9 cellular contexts compared by ENCODE assay signal in genomic region chr22:49962751-49963646, GRCh38. TPM values are rescaled to one million over a fixed set of nuclear protein-coding genes. Genes with fewer than 3 reads are reported as not detected.
DNase-seq lines count a peak whose midpoint lies in the region; FAIRE-seq and TF ChIP-seq lines count a peak whose summit lies in the region.
"Had no signal": no experiment of that assay in that cellular context is flagged by ENCODE, and none has a peak within 500 bp of the region (broad histone marks: within the 10 kb centered on the region; RNA-seq: fewer than 3 reads in every experiment).

No MANE protein-coding gene starts in this region.

- H3K36me3 Mint-ChIP-seq in activated CD4-positive, alpha-beta memory T cell treated with anti-CD3 and anti-CD28 coated beads for 36 hours: peaks cover 37% of the 10 kb centered on the region

- no peak for DNase-seq in activated CD4-positive, alpha-beta memory T cell treated with anti-CD3 and anti-CD28 coated beads for 36 hours
- DNase-seq in fibroblast of villous mesenchyme (ENCODE audit: low read depth) (peak; percentile 14), NCI-H345 (lab: John Stamatoyannopoulos, UW) (no peak), T1000 (lab: John Stamatoyannopoulos, UW) (no peak), H4 (ENCODE audit: low spot score) (no peak), HTR-8/SVneo (ENCODE audit: insufficient read length, low spot score) (no peak)

- H3K27ac ChIP-seq in parathyroid adenoma: peak overlapping the region; percentile 62

- FAIRE-seq in HTR-8/SVneo (lab: Jason Lieb, UNC): no peak

- POLR2A ChIA-PET in activated CD4-positive, alpha-beta memory T cell treated with anti-CD3 and anti-CD28 coated beads for 36 hours (lab: Charles Lee): interaction anchor here (0.5 to 4.7 kb wide), 11 partner anchors 8 to 242 kb away, joined by 3 to 58 read pairs (median 5); no protein-coding TSS in a partner anchor

- peak overlapping the region; percentile 53 for H3K4me3 ChIP-seq in GM12875 (ENCODE audit: low read depth, low read length)
- peak overlapping the region; percentile 81 for H3K4me3 ChIP-seq in fibroblast of villous mesenchyme (ENCODE audit: low read depth, low read length)
- peak overlapping the region; percentile 89 for H3K4me3 ChIP-seq in parathyroid adenoma (ENCODE audit: low read depth, low read length)

- H3K27me3 ChIP-seq in parathyroid adenoma (ENCODE audit: control insufficient read depth, insufficient read depth, low read length): no peaks in the 10 kb centered on the region

- H3K4me3 Mint-ChIP-seq in activated CD4-positive, alpha-beta memory T cell treated with anti-CD3 and anti-CD28 coated beads for 36 hours: peak overlapping the region; percentile 82

- no peaks in the 10 kb centered on the region for H3K27me3 Mint-ChIP-seq in activated CD4-positive, alpha-beta memory T cell treated with anti-CD3 and anti-CD28 coated beads for 36 hours

- H3K4me1 Mint-ChIP-seq in activated CD4-positive, alpha-beta memory T cell treated with anti-CD3 and anti-CD28 coated beads for 36 hours (ENCODE audit: low read depth): peaks cover 35% of the 10 kb centered on the region

- no peak for TF ChIP-seq CTCF in GM12875 (IDR thresholded peaks at IDR 0.05; ENCODE audit: borderline replicate concordance, insufficient read depth, low read depth, low read length)
- no peak for TF ChIP-seq CTCF in fibroblast of villous mesenchyme (IDR thresholded peaks at IDR 0.05; ENCODE audit: insufficient read depth, low read depth, low read length)
- no peak for TF ChIP-seq CTCF in parathyroid adenoma (IDR thresholded peaks at IDR 0.05)

- peak overlapping the region; percentile 98 for H3K4me2 ChIP-seq in parathyroid adenoma (ENCODE audit: low read length)

- no peak overlapping the region for H2AFZ ChIP-seq in parathyroid adenoma

- no peak overlapping the region for H3K9ac ChIP-seq in parathyroid adenoma

- intact Hi-C loops in activated CD4-positive, alpha-beta memory T cell treated with anti-CD3 and anti-CD28 coated beads for 36 hours (cut with micrococcal nuclease): loop anchor here (1.0 to 5.0 kb wide), 5 partner anchors 14 to 229 kb away; partner anchors contain the start of gene ZBED4

- H3K36me3 ChIP-seq in parathyroid adenoma (ENCODE audit: control insufficient read depth, insufficient read depth, low read length): no peaks in the 10 kb centered on the region

- H3K27ac Mint-ChIP-seq in activated CD4-positive, alpha-beta memory T cell treated with anti-CD3 and anti-CD28 coated beads for 36 hours: peak overlapping the region; percentile 93

- no peaks in the 10 kb centered on the region for H3K9me3 Mint-ChIP-seq in activated CD4-positive, alpha-beta memory T cell treated with anti-CD3 and anti-CD28 coated beads for 36 hours

- CTCF ChIA-PET in activated CD4-positive, alpha-beta memory T cell treated with anti-CD3 and anti-CD28 coated beads for 36 hours (lab: Charles Lee): interaction anchor here (0.5 to 2.0 kb wide), 6 partner anchors 8 to 68 kb away, joined by 3 to 9 read pairs (median 6); no protein-coding TSS in a partner anchor

- H3K9me3 ChIP-seq in parathyroid adenoma (ENCODE audit: control insufficient read depth, low read length): no peaks in the 10 kb centered on the region

- no peaks in the 10 kb centered on the region for H3K79me2 ChIP-seq in parathyroid adenoma

- H3K4me1 ChIP-seq in parathyroid adenoma: no peaks in the 10 kb centered on the region

RNA-seq across cellular contexts. Expression of gene PIM3, which starts 2.4 kb away (rescaled TPM):
- 100 to 1,000 TPM; 222 to 231 TPM for total RNA-seq in activated CD4-positive, alpha-beta memory T cell treated with anti-CD3 and anti-CD28 coated beads for 36 hours
- total RNA-seq in fibroblast of villous mesenchyme: 27.7 and 32.0 TPM in 2 replicates
- total RNA-seq in H4 (2014; rRNA removed; shearing (Covaris generic)): 18.6 and 30.3 TPM in 2 replicates

RNA-seq across cellular contexts. Expression of gene CRELD2, which starts 44.6 kb away (rescaled TPM):
- 10 to 100 TPM; 29.8 to 30.7 TPM for total RNA-seq in activated CD4-positive, alpha-beta memory T cell treated with anti-CD3 and anti-CD28 coated beads for 36 hours
- 53.1 and 58.9 TPM in 2 replicates for total RNA-seq in fibroblast of villous mesenchyme
- 95.9 and 113 TPM in 2 replicates for total RNA-seq in H4 (2014; rRNA removed; shearing (Covaris generic))

RNA-seq across cellular contexts. Expression of gene ALG12, which starts 44.8 kb away (rescaled TPM):
- total RNA-seq in activated CD4-positive, alpha-beta memory T cell treated with anti-CD3 and anti-CD28 coated beads for 36 hours: 10 to 100 TPM; 12.4 to 13.8 TPM
- total RNA-seq in fibroblast of villous mesenchyme: 17.1 and 20.3 TPM in 2 replicates
- total RNA-seq in H4 (2014; rRNA removed; shearing (Covaris generic)): 13.9 and 22.3 TPM in 2 replicates

RNA-seq across cellular contexts. Expression of gene IL17REL, which starts 49.6 kb away (rescaled TPM):
- 1 to 10 TPM in 1 of 2 experiments, under 1 TPM in 1; 0.73 to 1.1 TPM for total RNA-seq in activated CD4-positive, alpha-beta memory T cell treated with anti-CD3 and anti-CD28 coated beads for 36 hours
- under 0.01 TPM in 1 of 2 replicates, not detected in the other for total RNA-seq in fibroblast of villous mesenchyme
- not detected in 2 replicates for total RNA-seq in H4 (2014; rRNA removed; shearing (Covaris generic))
- total RNA-seq: M059J had no signal
